In genomic region chr5:91436241-91436640, GRCh38 we compare ENCODE assay signal across 21 cellular contexts.
"Had no signal": no experiment of that assay in that cellular context is flagged by ENCODE, and none has a peak within 500 bp of the region (broad histone marks: within the 10 kb centered on the region; RNA-seq: fewer than 3 reads in every experiment).

No MANE protein-coding gene starts in this region.

- FAIRE-seq: HTR-8/SVneo had no signal

- DNase-seq: KBM-7, MV-4-11, NCI-H1048, NCI-H1105, NCI-H1417, NCI-H1436 treated with DMSO at 0.1 percent for 48 hours, NCI-H1694, NCI-H187 treated with DMSO at 0.1 percent for 48 hours, NCI-H2029 treated with DMSO at 0.1 percent for 48 hours, NCI-H2171 treated with DMSO at 0.1 percent for 48 hours, NCI-H2227 treated with DMSO at 0.1 percent for 48 hours, NCI-H524 treated with DMSO at 0.1 percent for 48 hours, NCI-H69, NCI-H774, SHP77, SK-N-SH, SW 1271 had no signal

- H3K9ac ChIP-seq: SK-N-SH had no signal

- H3K4me2 ChIP-seq: SK-N-SH had no signal

- H3K27ac ChIP-seq: HL-60, RWPE1 had no signal

- H3K9me3 ChIP-seq: SK-N-SH had no signal

- ATAC-seq: Panc1 had no signal
